1 cellular context compared by ENCODE assay signal in the genomic region with DNA sequence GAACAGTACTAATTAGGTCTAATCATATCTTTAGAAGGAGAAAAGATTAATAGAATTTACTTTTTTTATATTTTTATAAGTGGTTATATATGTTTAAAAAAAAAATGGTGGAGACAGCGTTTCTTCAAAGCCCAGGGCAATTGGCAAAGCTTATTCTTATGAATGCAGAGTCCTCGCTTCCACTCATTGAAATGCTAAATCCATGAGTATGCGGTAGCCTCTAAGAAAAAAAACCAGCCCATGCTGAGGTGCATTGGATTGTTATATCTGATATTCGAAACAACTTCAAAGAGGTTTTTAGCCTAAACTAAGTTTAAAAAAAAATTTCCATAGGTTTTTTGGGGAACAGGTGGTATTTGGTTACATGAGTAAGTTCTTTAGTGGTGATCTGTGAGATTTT.
TF ChIP-seq lines count a peak whose summit lies in the region.

No MANE protein-coding gene starts in this region.

TF ChIP-seq in GM23338, 12 proteins besides CTCF, POLR2A, EP300 and RAD21 (continued from another document):
- TF ChIP-seq, protein P1, sequence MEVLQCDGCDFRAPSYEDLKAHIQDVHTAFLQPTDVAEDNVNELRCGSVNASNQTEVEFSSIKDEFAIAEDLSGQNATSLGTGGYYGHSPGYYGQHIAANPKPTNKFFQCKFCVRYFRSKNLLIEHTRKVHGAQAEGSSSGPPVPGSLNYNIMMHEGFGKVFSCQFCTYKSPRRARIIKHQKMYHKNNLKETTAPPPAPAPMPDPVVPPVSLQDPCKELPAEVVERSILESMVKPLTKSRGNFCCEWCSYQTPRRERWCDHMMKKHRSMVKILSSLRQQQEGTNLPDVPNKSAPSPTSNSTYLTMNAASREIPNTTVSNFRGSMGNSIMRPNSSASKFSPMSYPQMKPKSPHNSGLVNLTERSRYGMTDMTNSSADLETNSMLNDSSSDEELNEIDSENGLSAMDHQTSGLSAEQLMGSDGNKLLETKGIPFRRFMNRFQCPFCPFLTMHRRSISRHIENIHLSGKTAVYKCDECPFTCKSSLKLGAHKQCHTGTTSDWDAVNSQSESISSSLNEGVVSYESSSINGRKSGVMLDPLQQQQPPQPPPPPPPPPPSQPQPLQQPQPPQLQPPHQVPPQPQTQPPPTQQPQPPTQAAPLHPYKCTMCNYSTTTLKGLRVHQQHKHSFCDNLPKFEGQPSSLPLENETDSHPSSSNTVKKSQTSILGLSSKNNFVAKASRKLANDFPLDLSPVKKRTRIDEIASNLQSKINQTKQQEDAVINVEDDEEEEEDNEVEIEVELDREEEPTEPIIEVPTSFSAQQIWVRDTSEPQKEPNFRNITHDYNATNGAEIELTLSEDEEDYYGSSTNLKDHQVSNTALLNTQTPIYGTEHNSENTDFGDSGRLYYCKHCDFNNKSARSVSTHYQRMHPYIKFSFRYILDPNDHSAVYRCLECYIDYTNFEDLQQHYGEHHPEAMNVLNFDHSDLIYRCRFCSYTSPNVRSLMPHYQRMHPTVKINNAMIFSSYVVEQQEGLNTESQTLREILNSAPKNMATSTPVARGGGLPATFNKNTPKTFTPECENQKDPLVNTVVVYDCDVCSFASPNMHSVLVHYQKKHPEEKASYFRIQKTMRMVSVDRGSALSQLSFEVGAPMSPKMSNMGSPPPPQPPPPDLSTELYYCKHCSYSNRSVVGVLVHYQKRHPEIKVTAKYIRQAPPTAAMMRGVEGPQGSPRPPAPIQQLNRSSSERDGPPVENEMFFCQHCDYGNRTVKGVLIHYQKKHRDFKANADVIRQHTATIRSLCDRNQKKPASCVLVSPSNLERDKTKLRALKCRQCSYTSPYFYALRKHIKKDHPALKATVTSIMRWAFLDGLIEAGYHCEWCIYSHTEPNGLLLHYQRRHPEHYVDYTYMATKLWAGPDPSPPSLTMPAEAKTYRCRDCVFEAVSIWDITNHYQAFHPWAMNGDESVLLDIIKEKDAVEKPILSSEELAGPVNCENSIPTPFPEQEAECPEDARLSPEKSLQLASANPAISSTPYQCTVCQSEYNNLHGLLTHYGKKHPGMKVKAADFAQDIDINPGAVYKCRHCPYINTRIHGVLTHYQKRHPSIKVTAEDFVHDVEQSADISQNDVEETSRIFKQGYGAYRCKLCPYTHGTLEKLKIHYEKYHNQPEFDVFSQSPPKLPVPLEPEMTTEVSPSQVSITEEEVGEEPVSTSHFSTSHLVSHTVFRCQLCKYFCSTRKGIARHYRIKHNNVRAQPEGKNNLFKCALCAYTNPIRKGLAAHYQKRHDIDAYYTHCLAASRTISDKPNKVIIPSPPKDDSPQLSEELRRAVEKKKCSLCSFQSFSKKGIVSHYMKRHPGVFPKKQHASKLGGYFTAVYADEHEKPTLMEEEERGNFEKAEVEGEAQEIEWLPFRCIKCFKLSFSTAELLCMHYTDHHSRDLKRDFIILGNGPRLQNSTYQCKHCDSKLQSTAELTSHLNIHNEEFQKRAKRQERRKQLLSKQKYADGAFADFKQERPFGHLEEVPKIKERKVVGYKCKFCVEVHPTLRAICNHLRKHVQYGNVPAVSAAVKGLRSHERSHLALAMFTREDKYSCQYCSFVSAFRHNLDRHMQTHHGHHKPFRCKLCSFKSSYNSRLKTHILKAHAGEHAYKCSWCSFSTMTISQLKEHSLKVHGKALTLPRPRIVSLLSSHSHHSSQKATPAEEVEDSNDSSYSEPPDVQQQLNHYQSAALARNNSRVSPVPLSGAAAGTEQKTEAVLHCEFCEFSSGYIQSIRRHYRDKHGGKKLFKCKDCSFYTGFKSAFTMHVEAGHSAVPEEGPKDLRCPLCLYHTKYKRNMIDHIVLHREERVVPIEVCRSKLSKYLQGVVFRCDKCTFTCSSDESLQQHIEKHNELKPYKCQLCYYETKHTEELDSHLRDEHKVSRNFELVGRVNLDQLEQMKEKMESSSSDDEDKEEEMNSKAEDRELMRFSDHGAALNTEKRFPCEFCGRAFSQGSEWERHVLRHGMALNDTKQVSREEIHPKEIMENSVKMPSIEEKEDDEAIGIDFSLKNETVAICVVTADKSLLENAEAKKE (CRISPR knock-in tag; IDR thresholded peaks at IDR 0.05), result no peak
- TF ChIP-seq EZH2phosphoT487 (IDR thresholded peaks at IDR 0.05; ENCODE audit: unreplicated experiment), result no peak
- no peak for TF ChIP-seq CREB1 (CRISPR knock-in tag; IDR thresholded peaks at IDR 0.05; ENCODE audit: low read depth)
- TF ChIP-seq, protein P2, sequence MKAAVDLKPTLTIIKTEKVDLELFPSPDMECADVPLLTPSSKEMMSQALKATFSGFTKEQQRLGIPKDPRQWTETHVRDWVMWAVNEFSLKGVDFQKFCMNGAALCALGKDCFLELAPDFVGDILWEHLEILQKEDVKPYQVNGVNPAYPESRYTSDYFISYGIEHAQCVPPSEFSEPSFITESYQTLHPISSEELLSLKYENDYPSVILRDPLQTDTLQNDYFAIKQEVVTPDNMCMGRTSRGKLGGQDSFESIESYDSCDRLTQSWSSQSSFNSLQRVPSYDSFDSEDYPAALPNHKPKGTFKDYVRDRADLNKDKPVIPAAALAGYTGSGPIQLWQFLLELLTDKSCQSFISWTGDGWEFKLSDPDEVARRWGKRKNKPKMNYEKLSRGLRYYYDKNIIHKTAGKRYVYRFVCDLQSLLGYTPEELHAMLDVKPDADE (IDR thresholded peaks at IDR 0.05), result no peak
- no peak for TF ChIP-seq ZNF331 (CRISPR knock-in tag; IDR thresholded peaks at IDR 0.05; ENCODE audit: low read depth)
- TF ChIP-seq POLR2AphosphoS5 (IDR thresholded peaks at IDR 0.05; ENCODE audit: low read depth), result no peak
TF ChIP-seq in GM23338: peak in this region for 0.
